In genomic region chr11:36817336-36817965, GRCh38 we compare ENCODE assay signal across 20 cellular contexts.
A peak's percentile ranks its signal among the peaks of the same experiment; 100 is the strongest.
DNase-seq lines count a peak whose midpoint lies in the region; ATAC-seq and TF ChIP-seq lines count a peak whose summit lies in the region.
"Had no signal": no experiment of that assay in that cellular context is flagged by ENCODE, and none has a peak within 500 bp of the region (broad histone marks: within the 10 kb centered on the region; RNA-seq: fewer than 3 reads in every experiment).

No MANE protein-coding gene starts in this region.

- no peaks in the 10 kb centered on the region for H3K27me3 ChIP-seq in esophagus squamous epithelium

- H3K27ac Mint-ChIP-seq in natural killer cell = no peak overlapping the region
- H3K27ac Mint-ChIP-seq: activated naive CD4-positive, alpha-beta T cell treated with anti-CD3 and anti-CD28 coated beads, Interleukin-2, amount 50 U/mL, for 72 hours; brain; progenitor cell of endocrine pancreas; T-helper 1 cell treated with Interleukin-12 subunit alpha and Interleukin-12 subunit beta and Interleukin-4 antibody, amounts not matched to agents 30 μg/mL and 1 μg/mL, for 36 hours had no signal

- H3K4me3 Mint-ChIP-seq in natural killer cell = no peak overlapping the region
- H3K4me3 Mint-ChIP-seq: brain; T-helper 1 cell treated with Interleukin-12 subunit alpha and Interleukin-12 subunit beta and Interleukin-4 antibody, amounts not matched to agents 30 μg/mL and 1 μg/mL, for 36 hours had no signal

- no peak for ATAC-seq in GM19324 (IDR thresholded peaks at IDR 0.05; ENCODE audit: low FRiP score, unreplicated experiment)
- no peak for ATAC-seq in natural killer cell
- ATAC-seq: K562 had no signal

- TF ChIP-seq CTCF in natural killer cell (IDR thresholded peaks at IDR 0.05) (no peak), esophagus squamous epithelium (IDR thresholded peaks at IDR 0.05) (no peak)

- no peaks in the 10 kb centered on the region for H3K4me1 ChIP-seq in esophagus squamous epithelium
- H3K4me1 ChIP-seq: left ventricle myocardium inferior had no signal

- WGBS in esophagus squamous epithelium, 2 donors = 58 to 59% methylated on average over 5 to 6 of the region's 6 CpGs

- H3K27ac ChIP-seq in esophagus squamous epithelium = no peak overlapping the region
- H3K27ac ChIP-seq: left ventricle myocardium inferior had no signal

- H3K9me3 Mint-ChIP-seq in natural killer cell = peaks cover 0 to 4% of the 10 kb centered on the region in 2 donors
- H3K9me3 Mint-ChIP-seq: brain; T-helper 1 cell treated with Interleukin-12 subunit alpha and Interleukin-12 subunit beta and Interleukin-4 antibody, amounts not matched to agents 30 μg/mL and 1 μg/mL, for 36 hours had no signal

- intact Hi-C loops in natural killer cell (cut with micrococcal nuclease) (no loop called here), esophagus squamous epithelium (cut with DNase I) (no loop called here)

- no peaks in the 10 kb centered on the region for H3K9me3 ChIP-seq in esophagus squamous epithelium
- H3K9me3 ChIP-seq: left ventricle myocardium inferior had no signal

- DNase-seq in Caki2 (ENCODE audit: low read depth) (peak; percentile 22), H4 (ENCODE audit: low spot score) (peak; percentile 25), SK-MEL-5 (ENCODE audit: low read depth, low spot score) (peak; percentile 94), islet precursor cell (peak; percentile 65), natural killer cell (no peak), esophagus squamous epithelium (lab: John Stamatoyannopoulos, UW) (no peak), superior temporal gyrus (ENCODE audit: extremely low spot score) (no peak)
- DNase-seq: activated CD4-positive, alpha-beta T cell treated with anti-CD3 and anti-CD28 coated beads for 1 hour; GF-D8; left ventricle myocardium inferior; NCI-H1694; NCI-H510A; RPMI8226; stimulated activated naive CD4-positive, alpha-beta T cell treated with Interleukin-2 at 50 U/mL for 16 hours had no signal

- no peaks in the 10 kb centered on the region for H3K36me3 Mint-ChIP-seq in natural killer cell
- H3K36me3 Mint-ChIP-seq: activated naive CD4-positive, alpha-beta T cell treated with anti-CD3 and anti-CD28 coated beads, Interleukin-2, amount 50 U/mL, for 72 hours; brain had no signal

- TF ChIP-seq POLR2A in esophagus squamous epithelium (IDR thresholded peaks at IDR 0.05) = no peak

- in situ Hi-C loops in Caki2 (cut with HindIII; ENCODE audit: low pct_unique_long_range_greater_than_20kb, low sequenced_read_pairs) (no loop called here), SK-MEL-5 (cut with HindIII; ENCODE audit: low pct_unique_long_range_greater_than_20kb, low sequenced_read_pairs) (no loop called here)

- peaks cover 0 to 9% of the 10 kb centered on the region in 2 donors for H3K27me3 Mint-ChIP-seq in natural killer cell (ENCODE audit: low read depth in 2 of 2)
- H3K27me3 Mint-ChIP-seq: progenitor cell of endocrine pancreas had no signal

- no peak overlapping the region for H3K4me3 ChIP-seq in esophagus squamous epithelium
- H3K4me3 ChIP-seq: K562, left ventricle myocardium inferior had no signal

- H3K4me1 Mint-ChIP-seq in natural killer cell = no peaks in the 10 kb centered on the region
- H3K4me1 Mint-ChIP-seq: brain had no signal

- no peaks in the 10 kb centered on the region for H3K36me3 ChIP-seq in esophagus squamous epithelium
- H3K36me3 ChIP-seq: left ventricle myocardium inferior had no signal

Comparison
In these comparisons a context has a peak if more than half of its experiments do, and no peak if none do; other contexts are left out.
1. DNase-seq: peak in Caki2 (single experiment), H4 (single experiment), SK-MEL-5 (single experiment) and islet precursor cell (single experiment); none in natural killer cell (single experiment), esophagus squamous epithelium (single experiment) and superior temporal gyrus (single experiment).